Comparison of ENCODE assay signal across 9 cellular contexts in the genomic region with DNA sequence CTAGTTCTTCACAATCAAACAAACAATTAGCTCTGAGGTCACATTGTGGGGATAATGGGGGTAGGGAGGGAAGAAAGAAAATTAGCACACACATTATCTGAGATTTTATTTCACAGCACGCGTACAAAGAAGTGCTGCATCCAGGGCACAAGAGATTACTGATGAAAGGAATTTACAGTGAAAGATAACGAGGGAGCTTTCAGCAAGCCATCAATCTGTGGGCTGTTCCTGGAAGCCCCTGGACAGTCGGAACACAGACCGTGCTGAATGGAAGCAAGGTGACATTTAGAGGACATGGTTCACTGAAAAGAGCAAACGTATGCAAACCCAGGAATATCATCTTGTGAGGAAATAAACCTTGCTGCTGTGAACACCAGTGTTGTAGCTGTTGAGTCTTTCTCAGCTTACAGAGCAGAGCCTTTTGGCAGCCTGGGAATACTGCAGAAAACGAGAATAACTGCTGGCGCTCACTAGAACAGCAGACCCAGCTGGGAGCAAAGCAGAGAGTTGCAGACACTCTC.
DNase-seq lines count a peak whose midpoint lies in the region; ATAC-seq and TF ChIP-seq lines count a peak whose summit lies in the region.
"Had no signal": no experiment of that assay in that cellular context is flagged by ENCODE, and none has a peak within 500 bp of the region (broad histone marks: within the 10 kb centered on the region; RNA-seq: fewer than 3 reads in every experiment).

No MANE protein-coding gene starts in this region.

- peak overlapping the region; percentile 50; the same call in 1 of the 2 replicates for H3K18ac ChIP-seq in IMR-90 (ENCODE audit: low read depth, low read length)

- peaks cover 8% of the 10 kb centered on the region for H3K4me1 ChIP-seq in IMR-90 (ENCODE audit: control insufficient read depth, insufficient read depth, low read length)

- no peak overlapping the region for H3K56ac ChIP-seq in IMR-90 (ENCODE audit: extremely low read depth, insufficient read depth, low read length)

- no peak overlapping the region for H2BK5ac ChIP-seq in IMR-90 (ENCODE audit: low read depth, low read length, poor library complexity, severe bottlenecking)

- H3K23ac ChIP-seq in IMR-90 (ENCODE audit: low read depth, low read length) = no peak overlapping the region

- H3K79me1 ChIP-seq in IMR-90 (ENCODE audit: low read depth in 1 of 2, low read length in 2 of 2) = no peaks in the 10 kb centered on the region

- no peak overlapping the region; the same call in 1 of the 2 replicates for H4K91ac ChIP-seq in IMR-90 (ENCODE audit: insufficient read depth, low read depth, low read length)

- intact Hi-C loops in IMR-90 (cut with micrococcal nuclease) = no loop called here
- intact Hi-C loops in Right ventricle myocardium superior (cut with DNase I) = no loop called here

- H2AK5ac ChIP-seq in IMR-90 (ENCODE audit: low read depth, low read length) = no peak overlapping the region

- no peak for TF ChIP-seq RAD21 in IMR-90 (IDR thresholded peaks at IDR 0.05; ENCODE audit: low read length)

- peak overlapping the region; percentile 61; the same call in 1 of the 2 replicates for H4K5ac ChIP-seq in IMR-90 (ENCODE audit: low read depth, low read length)

- no peak for ATAC-seq in IMR-90 (ENCODE audit: low read depth)
- peak; percentile 84 for ATAC-seq in Right ventricle myocardium superior (ENCODE audit: poor library complexity)
- ATAC-seq in GM19455 (IDR thresholded peaks at IDR 0.05; ENCODE audit: unreplicated experiment) = no peak
- ATAC-seq: natural killer cell treated with Interleukin-12 subunit alpha and Interleukin-12 subunit beta and Interleukin-15 and Interleukin-18, amount 100 ng/mL, for 72 hours had no signal

- no peak for TF ChIP-seq CTCF in IMR-90 (conservative IDR thresholded peaks at IDR 0.05; ENCODE audit: low read depth, low read length)

- no peak overlapping the region for H3K4ac ChIP-seq in IMR-90 (ENCODE audit: low read depth, low read length)

- DNase-seq in IMR-90 (no peak), NCI-H774 (lab: John Stamatoyannopoulos, UW) (peak; percentile 70), Right ventricle myocardium superior (no peak), retina (peak; percentile 70), mesenteric fat pad (ENCODE audit: low spot score) (no peak)
- no peak for DNase-seq in activated CD8-positive, alpha-beta memory T cell treated with anti-CD3 and anti-CD28 coated beads, Interleukin-2, amount 50 U/mL, for 48 hours

- H3K36me3 ChIP-seq in IMR-90 (ENCODE audit: control insufficient read depth, insufficient read depth, low read length) = no peaks in the 10 kb centered on the region
- H3K36me3 ChIP-seq: tibial nerve had no signal

- no TSS peak for BruUV-seq in IMR-90 (replicated peaks; lab: Mats Ljungman, UMichigan)

- H3K4me2 ChIP-seq in IMR-90 (ENCODE audit: low read depth, low read length) = no peak overlapping the region

- CTCF ChIA-PET in IMR-90 (lab: Yijun Ruan, JAX) = interaction anchor here (0.6 kb wide), 2 partner anchors 136 to 176 kb away, joined by 4 to 5 read pairs; no protein-coding TSS in a partner anchor

- H3K27me3 ChIP-seq in IMR-90 (ENCODE audit: control insufficient read depth, insufficient read depth, low read length) = no peaks in the 10 kb centered on the region
- H3K27me3 ChIP-seq: tibial nerve had no signal

- no peak overlapping the region for H2AFZ ChIP-seq in IMR-90 (replicated peaks; ENCODE audit: low read length, poor library complexity)

- no peak overlapping the region for H3K27ac ChIP-seq in IMR-90 (ENCODE audit: insufficient read depth, low read length)
- H3K27ac ChIP-seq: tibial nerve had no signal

- H2BK20ac ChIP-seq in IMR-90 (ENCODE audit: low read depth, low read length) = peak overlapping the region; percentile 9; the same call in 1 of the 2 replicates

- POLR2A ChIA-PET in IMR-90 (lab: Charles Lee; ENCODE audit: unreplicated experiment) = no interaction called here

- no peaks in the 10 kb centered on the region; the same call in 1 of the 2 replicates for H3K9me1 ChIP-seq in IMR-90 (ENCODE audit: insufficient read depth, low read length)

- dilution Hi-C loops in IMR-90 (cut with HindIII; ENCODE audit: low sequenced_read_pairs, unreplicated experiment) = no loop called here

- H2AK9ac ChIP-seq in IMR-90 (replicated peaks; ENCODE audit: low read depth, low read length, poor library complexity) = no peak overlapping the region

- 0 out of 2 replicates have a peak overlapping the region, but pooled peaks have one; percentile 16 for H3K14ac ChIP-seq in IMR-90 (replicated peaks; ENCODE audit: low read depth, low read length)

- WGBS in IMR-90 (ENCODE audit: extremely low coverage in 2 of 2, insufficient read length in 1 of 2), 2 experiments = no CpG with 5 or more reads among the region's 8 CpGs

- 0 out of 2 replicates have a peak overlapping the region, but pooled peaks have one; percentile 20 for H2BK120ac ChIP-seq in IMR-90 (ENCODE audit: low read depth, low read length)

- H3K4me3 ChIP-seq in IMR-90 (ENCODE audit: insufficient read depth, low read depth, low read length) = no peak overlapping the region
- H3K4me3 ChIP-seq: tibial nerve had no signal

- no peaks in the 10 kb centered on the region for H3K9me3 ChIP-seq in IMR-90 (ENCODE audit: control insufficient read depth, insufficient read depth, low read length)
- H3K9me3 ChIP-seq: tibial nerve had no signal

- H2BK15ac ChIP-seq in IMR-90 (ENCODE audit: low read depth, low read length) = peak overlapping the region; percentile 47; the same call in 1 of the 3 replicates

- in situ Hi-C loops in IMR-90 (cut with MboI; ENCODE audit: low sequenced_read_pairs) = no loop called here

- H4K20me1 ChIP-seq in IMR-90 (ENCODE audit: insufficient read depth, low read length) = no peaks in the 10 kb centered on the region

- no peak for TF ChIP-seq POLR2A in IMR-90 (IDR thresholded peaks at IDR 0.05; ENCODE audit: low read depth, low read length)

- no peak overlapping the region for H3K9ac ChIP-seq in IMR-90 (ENCODE audit: low read depth, low read length)

- H4K8ac ChIP-seq in IMR-90 (ENCODE audit: low read depth in 2 of 2, low read length in 2 of 2) = peak overlapping the region in 1 of 2 experiments; percentile 57; a peak in 1 of 4 replicates

TF ChIP-seq in IMR-90, 13 proteins besides CTCF, POLR2A, EP300 and RAD21:
- TF ChIP-seq RFX5 (IDR thresholded peaks at IDR 0.05; ENCODE audit: low read depth, low read length) = no peak
- TF ChIP-seq, protein P1, sequence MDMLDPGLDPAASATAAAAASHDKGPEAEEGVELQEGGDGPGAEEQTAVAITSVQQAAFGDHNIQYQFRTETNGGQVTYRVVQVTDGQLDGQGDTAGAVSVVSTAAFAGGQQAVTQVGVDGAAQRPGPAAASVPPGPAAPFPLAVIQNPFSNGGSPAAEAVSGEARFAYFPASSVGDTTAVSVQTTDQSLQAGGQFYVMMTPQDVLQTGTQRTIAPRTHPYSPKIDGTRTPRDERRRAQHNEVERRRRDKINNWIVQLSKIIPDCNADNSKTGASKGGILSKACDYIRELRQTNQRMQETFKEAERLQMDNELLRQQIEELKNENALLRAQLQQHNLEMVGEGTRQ (IDR thresholded peaks at IDR 0.05; ENCODE audit: low read depth, low read length) = no peak

Comparison
In these comparisons a context has a peak if more than half of its experiments do, and no peak if none do; other contexts are left out.
1. DNase-seq: peak in NCI-H774 (single experiment) and retina (single experiment); none in IMR-90 (single experiment), Right ventricle myocardium superior (single experiment), activated CD8-positive, alpha-beta memory T cell treated with anti-CD3 and anti-CD28 coated beads, Interleukin-2, amount 50 U/mL, for 48 hours (single experiment) and mesenteric fat pad (single experiment).